ENCODE assay signal across 21 cellular contexts in genomic region chr14:91027556-91027955, GRCh38.
"Had no signal": no experiment of that assay in that cellular context is flagged by ENCODE, and none has a peak within 500 bp of the region (broad histone marks: within the 10 kb centered on the region; RNA-seq: fewer than 3 reads in every experiment).

No MANE protein-coding gene starts in this region.

- H3K27me3 ChIP-seq: pancreas, right lobe of liver, spleen, testis, tibial nerve had no signal

- H3K36me3 ChIP-seq: left ventricle myocardium inferior, lower lobe of right lung, pancreas, right lobe of liver, spleen, tibial nerve had no signal

- FAIRE-seq: endothelial cell of umbilical vein, keratinocyte, pancreas had no signal

- H3K4me1 ChIP-seq: pancreas, right lobe of liver, testis had no signal

- H3K9me3 ChIP-seq: left ventricle myocardium inferior, lower lobe of right lung, pancreas, right lobe of liver, spleen, testis, tibial nerve had no signal

- ATAC-seq: lower lobe of right lung; pancreas; right lobe of liver; stimulated activated memory B cell treated with anti-CD40 and anti-IgM and Interleukin-4, amounts not matched to agents 10 μg/mL and 1 μg/mL and 100 μg/mL, for 72 hours had no signal

- DNase-seq: effector CD4-positive, alpha-beta T cell; endodermal cell; erythroblast; immature natural killer cell; left ventricle myocardium inferior; lower lobe of right lung; midbrain; naive B cell; occipital lobe; pancreas; right lobe of liver; spleen; stimulated activated CD4-positive, alpha-beta T cell treated with anti-CD3 and anti-CD28 coated beads, Interleukin-15, amount 100 ng/mL, for 24 hours; stimulated activated CD4-positive, alpha-beta T cell treated with anti-CD3 and anti-CD28 coated beads, Interleukin-1b, Interleukin-23, amount 100 ng/mL, for 48 hours; stimulated activated CD4-positive, alpha-beta T cell treated with anti-CD3 and anti-CD28 coated beads, Interleukin-4, amount 100 ng/mL, for 24 hours; testis had no signal

- H3K27ac ChIP-seq: coronary artery, left ventricle myocardium inferior, lower lobe of right lung, pancreas, right lobe of liver, spleen, testis, tibial nerve had no signal

- H3K4me3 ChIP-seq: coronary artery, left ventricle myocardium inferior, lower lobe of right lung, pancreas, right lobe of liver, spleen, testis, tibial nerve had no signal
